Comparison of ENCODE assay signal across 8 cellular contexts in the genomic region with DNA sequence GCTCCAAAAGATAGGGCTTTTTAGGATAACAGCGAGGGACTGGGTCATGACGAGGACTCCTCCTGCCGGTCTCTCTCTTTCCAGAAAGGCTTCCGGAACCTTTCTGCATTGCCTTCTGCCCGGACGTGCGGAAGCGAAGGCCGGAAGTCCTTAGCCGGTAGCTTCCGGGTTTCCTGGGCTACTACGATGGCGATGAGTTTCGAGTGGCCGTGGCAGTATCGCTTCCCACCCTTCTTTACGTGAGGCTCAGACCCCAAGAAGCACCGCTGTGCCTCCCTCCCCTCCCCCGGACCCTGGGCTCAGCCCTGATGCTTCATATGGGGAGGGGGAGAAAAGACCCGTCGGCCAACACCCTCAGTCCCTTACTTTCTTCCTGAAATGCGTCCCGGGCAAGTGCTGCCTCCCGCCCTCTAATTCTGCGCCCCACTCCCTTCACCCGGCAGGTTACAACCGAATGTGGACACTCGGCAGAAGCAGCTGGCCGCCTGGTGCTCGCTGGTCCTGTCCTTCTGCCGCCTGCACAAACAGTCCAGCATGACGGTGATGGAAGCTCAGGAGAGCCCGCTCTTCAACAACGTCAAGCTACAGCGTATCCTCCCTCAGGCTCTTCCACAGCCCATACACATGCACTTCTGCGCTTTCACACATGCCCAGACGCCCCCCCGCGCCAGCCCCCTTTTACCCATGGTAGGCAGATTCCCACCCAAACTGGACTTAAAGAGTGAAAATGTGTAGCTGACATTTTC. TPM values are rescaled to one million over a fixed set of nuclear protein-coding genes. Genes with fewer than 3 reads are reported as not detected.
DNase-seq lines count a peak whose midpoint lies in the region; ATAC-seq and TF ChIP-seq lines count a peak whose summit lies in the region.

VPS25 (plus strand) TSS at position 160 of the 746 bp plus-strand sequence; CDS start at position 187, 27 bp downstream.

- H3K27ac ChIP-seq in cingulate gyrus (ENCODE audit: low read depth, low read length) (peak within 1 kb of the TSS; percentile 88), layer of hippocampus (ENCODE audit: low read depth, low read length) (peak within 1 kb of the TSS; percentile 67)

- H3K9me3 Mint-ChIP-seq in activated CD4-positive, alpha-beta T cell treated with anti-CD3 and anti-CD28 coated beads for 36 hours (ENCODE audit: low read depth) = no peaks in the 10 kb centered on the region

- H3K4me1 Mint-ChIP-seq in activated CD4-positive, alpha-beta T cell treated with anti-CD3 and anti-CD28 coated beads for 36 hours = peaks cover 22% of the 10 kb centered on the region

- ATAC-seq in HG03097 (IDR thresholded peaks at IDR 0.05; ENCODE audit: low FRiP score, unreplicated experiment) (peak; percentile 75), GM18873 (IDR thresholded peaks at IDR 0.05; ENCODE audit: low FRiP score, unreplicated experiment) (no peak)
- peak; percentile 97 for ATAC-seq in activated CD4-positive, alpha-beta T cell treated with anti-CD3 and anti-CD28 coated beads for 36 hours

- peak within 1 kb of the TSS; percentile 96 for H3K4me3 Mint-ChIP-seq in activated CD4-positive, alpha-beta T cell treated with anti-CD3 and anti-CD28 coated beads for 36 hours

- POLR2A ChIA-PET in activated CD4-positive, alpha-beta T cell treated with anti-CD3 and anti-CD28 coated beads for 36 hours (lab: Charles Lee) = interaction anchor here (0.6 to 1.6 kb wide), 3 partner anchors 8 to 247 kb away, joined by 3 to 5 read pairs (median 4); no protein-coding TSS in a partner anchor

- H3K27me3 ChIP-seq in layer of hippocampus (ENCODE audit: control insufficient read depth, insufficient read depth, low read length) = no peaks in the 10 kb centered on the region

- H3K27ac Mint-ChIP-seq in activated CD4-positive, alpha-beta T cell treated with anti-CD3 and anti-CD28 coated beads for 36 hours = peak within 1 kb of the TSS; percentile 95

- H3K36me3 Mint-ChIP-seq in activated CD4-positive, alpha-beta T cell treated with anti-CD3 and anti-CD28 coated beads for 36 hours (ENCODE audit: low read depth) = peaks cover 25% of the 10 kb centered on the region

- peak; percentile 11 for TF ChIP-seq CTCF in GM10266 (IDR thresholded peaks at IDR 0.05; ENCODE audit: control insufficient read depth, insufficient read depth, low read depth, missing control alignments)

- no peaks in the 10 kb centered on the region for H3K27me3 Mint-ChIP-seq in activated CD4-positive, alpha-beta T cell treated with anti-CD3 and anti-CD28 coated beads for 36 hours

- CTCF ChIA-PET in activated CD4-positive, alpha-beta T cell treated with anti-CD3 and anti-CD28 coated beads for 36 hours (lab: Charles Lee) = interaction anchor here (0.6 to 3.1 kb wide), 10 partner anchors 8 to 586 kb away, joined by 3 to 23 read pairs (median 4); partner anchors contain the start of genes BECN1, COA3 and PSMC3IP

- DNase-seq in GM10266 (ENCODE audit: extremely low spot score) (peak; percentile 89), NCI-H510A treated with DMSO at 0.1 percent for 48 hours (lab: John Stamatoyannopoulos, UW) (peak; percentile 77)
- peak; percentile 81 for DNase-seq in activated CD4-positive, alpha-beta T cell treated with anti-CD3 and anti-CD28 coated beads for 36 hours
- DNase-seq in stimulated activated CD4-positive, alpha-beta T cell treated with anti-CD3 and anti-CD28 coated beads, Interleukin-1b, Interleukin-23, amount 100 ng/mL, for 24 hours (ENCODE audit: low read depth in 4 of 4, low spot score in 1 of 4) = peak; percentile 49 to 61 (median 59)

- intact Hi-C loops in activated CD4-positive, alpha-beta T cell treated with anti-CD3 and anti-CD28 coated beads for 36 hours (cut with DNase I, micrococcal nuclease) = loop anchor here (1.0 to 5.0 kb wide), 7 partner anchors 25 to 195 kb away; partner anchors contain the start of genes BECN1 (in 2 of the 2), CNTD1 (in 1 of the 2), COA3 (in 1 of the 2) and EZH1 (in 1 of the 2)

RNA-seq across cellular contexts. Expression of gene VPS25, which starts in this region (rescaled TPM):
- 10 to 100 TPM; 62.5 to 64.0 TPM for total RNA-seq in activated CD4-positive, alpha-beta T cell treated with anti-CD3 and anti-CD28 coated beads for 36 hours
